13 cellular contexts compared by ENCODE assay signal in the genomic region with DNA sequence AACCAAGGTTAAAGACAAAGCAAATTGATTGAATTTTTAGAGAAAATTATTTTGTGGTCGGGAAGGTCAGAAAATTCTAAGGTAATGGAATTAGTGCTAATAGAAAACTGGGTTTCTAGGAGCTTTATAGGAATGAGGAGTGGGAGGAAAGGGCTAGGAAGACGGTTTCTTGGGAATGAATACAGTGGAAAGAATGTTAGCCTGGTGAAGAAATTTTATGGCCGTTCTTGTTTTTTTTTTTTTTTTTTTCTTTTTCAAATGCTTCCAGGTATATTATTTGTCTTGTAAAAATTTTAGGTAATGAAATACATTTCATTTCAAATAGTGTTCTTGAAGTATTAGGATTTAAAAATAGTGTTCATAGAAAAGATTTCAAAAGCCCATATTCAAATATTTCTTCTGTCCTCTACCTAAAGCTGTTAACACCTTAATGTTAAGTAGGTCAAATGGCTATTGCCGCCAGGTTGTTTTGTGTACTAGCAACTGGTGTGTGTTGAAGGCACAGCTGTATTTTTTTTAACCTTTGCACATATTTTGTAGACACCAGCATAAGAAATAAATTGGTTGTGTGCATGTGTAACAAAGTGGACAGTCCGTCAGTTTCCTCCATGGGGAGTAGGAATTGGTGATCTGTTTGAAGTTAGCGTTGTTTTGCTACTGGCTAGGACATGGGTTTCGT. TPM values are rescaled to one million over a fixed set of nuclear protein-coding genes. Genes with fewer than 3 reads are reported as not detected.
DNase-seq lines count a peak whose midpoint lies in the region; ATAC-seq, FAIRE-seq and TF ChIP-seq lines count a peak whose summit lies in the region.
"Had no signal": no experiment of that assay in that cellular context is flagged by ENCODE, and none has a peak within 500 bp of the region (broad histone marks: within the 10 kb centered on the region; RNA-seq: fewer than 3 reads in every experiment).

No MANE protein-coding gene starts in this region.

- dilution Hi-C loops in mammary epithelial cell (cut with HindIII; ENCODE audit: low sequenced_read_pairs): no loop called here

- H3K27ac ChIP-seq in astrocyte (ENCODE audit: low read depth, low read length) (peak overlapping the region; percentile 41), left lung (peak overlapping the region in 1 of 2 donors; percentile 5), mammary epithelial cell (ENCODE audit: insufficient read depth, low read depth, low read length) (no peak overlapping the region), uterus (peak overlapping the region in 1 of 2 donors; percentile 23)

- peak overlapping the region; percentile 48 for H3K4me2 ChIP-seq in astrocyte (ENCODE audit: low read length)
- no peak overlapping the region for H3K4me2 ChIP-seq in mammary epithelial cell (ENCODE audit: insufficient read depth, low read depth, low read length)

- no peaks in the 10 kb centered on the region for H3K27me3 ChIP-seq in astrocyte (ENCODE audit: insufficient read depth, low read length)
- no peaks in the 10 kb centered on the region for H3K27me3 ChIP-seq in left lung
- no peaks in the 10 kb centered on the region for H3K27me3 ChIP-seq in mammary epithelial cell (ENCODE audit: insufficient read depth, low read length)
- H3K27me3 ChIP-seq in HAP-1 (ENCODE audit: low read depth): no peaks in the 10 kb centered on the region
- H3K27me3 ChIP-seq in uterus: no peaks in the 10 kb centered on the region
- H3K27me3 ChIP-seq: BE2C had no signal

- H3K9me3 ChIP-seq in astrocyte (ENCODE audit: insufficient read depth, low read depth, low read length) (no peaks in the 10 kb centered on the region), left lung (no peaks in the 10 kb centered on the region), mammary epithelial cell (replicated peaks; ENCODE audit: insufficient read depth, low read length) (no peaks in the 10 kb centered on the region), HAP-1 (no peaks in the 10 kb centered on the region), uterus (no peaks in the 10 kb centered on the region)
- H3K9me3 ChIP-seq: BE2C had no signal

- H3K79me2 ChIP-seq in astrocyte (ENCODE audit: insufficient read depth, low read length): peaks cover 78% of the 10 kb centered on the region
- H3K79me2 ChIP-seq in mammary epithelial cell (ENCODE audit: insufficient read depth, low read length): peaks cover 94% of the 10 kb centered on the region

- no peaks in the 10 kb centered on the region for H3K9me3 Mint-ChIP-seq in astrocyte (ENCODE audit: unreplicated experiment)
- H3K9me3 Mint-ChIP-seq: activated CD4-positive, alpha-beta memory T cell treated with anti-CD3 and anti-CD28 coated beads for 36 hours had no signal

- no peak overlapping the region for H3K9ac ChIP-seq in astrocyte (ENCODE audit: low read length)
- no peak overlapping the region for H3K9ac ChIP-seq in mammary epithelial cell (ENCODE audit: insufficient read depth, low read length)

- no peak for FAIRE-seq in astrocyte (lab: Jason Lieb, UNC)
- FAIRE-seq: HTR-8/SVneo had no signal

- peak; percentile 18 for ATAC-seq in left lung

- H2AFZ ChIP-seq in astrocyte (ENCODE audit: low read depth, low read length): no peak overlapping the region
- H2AFZ ChIP-seq in mammary epithelial cell (ENCODE audit: low read depth, low read length): no peak overlapping the region

- intact Hi-C loops in left lung (cut with DNase I): no loop called here
- intact Hi-C loops in mammary epithelial cell (cut with micrococcal nuclease): no loop called here
- intact Hi-C loops in uterus (cut with DNase I; ENCODE audit: low total_unique reads): no loop called here

- H3K4me3 ChIP-seq in astrocyte (ENCODE audit: insufficient read depth, low read depth, low read length): peak overlapping the region; percentile 0
- H3K4me3 ChIP-seq in left lung: no peak overlapping the region
- H3K4me3 ChIP-seq in mammary epithelial cell (replicated peaks in 1 of 3; ENCODE audit: insufficient read depth in 1 of 3, low read depth in 2 of 3, low read length in 3 of 3): no peak overlapping the region
- H3K4me3 ChIP-seq in HAP-1: no peak overlapping the region
- no peak overlapping the region for H3K4me3 ChIP-seq in uterus
- H3K4me3 ChIP-seq: lung had no signal

- peak overlapping the region; percentile 29 for H3K4me3 Mint-ChIP-seq in astrocyte (ENCODE audit: unreplicated experiment)
- H3K4me3 Mint-ChIP-seq: activated CD4-positive, alpha-beta memory T cell treated with anti-CD3 and anti-CD28 coated beads for 36 hours had no signal

- H3K4me1 Mint-ChIP-seq in astrocyte (ENCODE audit: low read depth, unreplicated experiment): peaks cover 57% of the 10 kb centered on the region

- no TSS peak for BruUV-seq in mammary epithelial cell (replicated peaks; lab: Mats Ljungman, UMichigan)

- peak; percentile 44 for DNase-seq in HT-29 (ENCODE audit: low spot score)
- peak; percentile 55 for DNase-seq in astrocyte (ENCODE audit: low read depth)
- DNase-seq in left lung: no peak
- peak; percentile 56 for DNase-seq in renal cortical epithelial cell (ENCODE audit: low read depth)
- no peak for DNase-seq in mammary epithelial cell
- DNase-seq in HAP-1 (ENCODE audit: low spot score in 2 of 2): no peak
- DNase-seq in stimulated activated CD4-positive, alpha-beta T cell treated with anti-CD3 and anti-CD28 coated beads, Interleukin-2, amount 100 ng/mL, for 24 hours: no peak
- no peak for DNase-seq in uterus
- DNase-seq: activated CD4-positive, alpha-beta memory T cell treated with anti-CD3 and anti-CD28 coated beads for 36 hours; BE2C; stimulated activated naive CD4-positive, alpha-beta T cell treated with Interleukin-2 at 50 U/mL for 16 hours had no signal

- no peak for TF ChIP-seq POLR2A in uterus (IDR thresholded peaks at IDR 0.05)

- H3K36me3 ChIP-seq in astrocyte (ENCODE audit: insufficient read depth, low read length) (no peaks in the 10 kb centered on the region), left lung (no peaks in the 10 kb centered on the region), mammary epithelial cell (ENCODE audit: insufficient read depth, low read length) (no peaks in the 10 kb centered on the region), HAP-1 (replicated peaks) (no peaks in the 10 kb centered on the region), uterus (no peaks in the 10 kb centered on the region)
- H3K36me3 ChIP-seq: BE2C had no signal

- peaks cover 34% of the 10 kb centered on the region for H3K4me1 ChIP-seq in astrocyte (ENCODE audit: insufficient read depth, low read length)
- peaks cover 16 to 24% of the 10 kb centered on the region in 2 donors for H3K4me1 ChIP-seq in left lung
- H3K4me1 ChIP-seq in mammary epithelial cell (ENCODE audit: insufficient read depth, low read length): peaks cover 32% of the 10 kb centered on the region
- H3K4me1 ChIP-seq in HAP-1: peaks cover 11% of the 10 kb centered on the region
- H3K4me1 ChIP-seq in uterus: peaks cover 0 to 4% of the 10 kb centered on the region in 2 donors

- no peaks in the 10 kb centered on the region for H3K27me3 Mint-ChIP-seq in astrocyte (ENCODE audit: low read depth, unreplicated experiment)

- H4K20me1 ChIP-seq in astrocyte (ENCODE audit: insufficient read depth, low read length): peaks cover 34% of the 10 kb centered on the region
- no peaks in the 10 kb centered on the region for H4K20me1 ChIP-seq in mammary epithelial cell (ENCODE audit: insufficient read depth, low read length)

- no peaks in the 10 kb centered on the region for H3K36me3 Mint-ChIP-seq in astrocyte (ENCODE audit: low read depth, unreplicated experiment)
- H3K36me3 Mint-ChIP-seq: activated CD4-positive, alpha-beta memory T cell treated with anti-CD3 and anti-CD28 coated beads for 36 hours had no signal

- peak overlapping the region; percentile 67 for H3K27ac Mint-ChIP-seq in astrocyte (ENCODE audit: unreplicated experiment)
- H3K27ac Mint-ChIP-seq: activated CD4-positive, alpha-beta memory T cell treated with anti-CD3 and anti-CD28 coated beads for 36 hours had no signal

- in situ Hi-C loops in mammary epithelial cell (cut with MboI; ENCODE audit: low sequenced_read_pairs in 2 of 2): no loop called here
- in situ Hi-C loops in HAP-1 (cut with MboI; ENCODE audit: low sequenced_read_pairs): no loop called here

- TF ChIP-seq CTCF in astrocyte (IDR thresholded peaks at IDR 0.05; ENCODE audit: insufficient read depth, low read depth, low read length): no peak
- no peak for TF ChIP-seq CTCF in left lung (IDR thresholded peaks at IDR 0.05)
- no peak for TF ChIP-seq CTCF in mammary epithelial cell (conservative IDR thresholded peaks at IDR 0.05 in 1 of 2, IDR thresholded peaks at IDR 0.05 in 1 of 2; ENCODE audit: extremely low read depth in 1 of 2, insufficient read depth in 1 of 2, low read depth in 1 of 2, low read length in 2 of 2)
- TF ChIP-seq CTCF in uterus (IDR thresholded peaks at IDR 0.05): no peak

- 73% methylated on average over 7 of the region's 7 CpGs for WGBS in mammary epithelial cell (ENCODE audit: low coverage, missing lambda C conversion rate)

- CTCF ChIA-PET in mammary epithelial cell (lab: Charles Lee; ENCODE audit: low non-redundant PET): no interaction called here

RNA-seq across cellular contexts. Expression of gene AFDN, which starts 32.3 kb away (rescaled TPM):
- 79.8 and 86.5 TPM in 2 replicates for total RNA-seq in HT-29 (2014; rRNA removed; shearing (Covaris generic))
- total RNA-seq in astrocyte: 95.0 and 102 TPM in 2 replicates
- 100 to 1,000 TPM; 137 to 149 TPM for total RNA-seq in left lung
- total RNA-seq in renal cortical epithelial cell: 84.9 and 142 TPM in 2 replicates
- total RNA-seq in mammary epithelial cell: 100 to 1,000 TPM; 117 to 129 TPM
- 29.4 TPM for polyA plus RNA-seq in mammary epithelial cell
- 92.8 TPM for polyA minus RNA-seq in mammary epithelial cell
- total RNA-seq in uterus: 100 to 1,000 TPM in 2 of 4 donors, 10 to 100 TPM in 2; 64.6 to 210 (median 120) TPM

Comparison
In these comparisons a context has a peak if more than half of its experiments do, and no peak if none do; other contexts are left out.
1. DNase-seq: peak in HT-29 (single experiment), astrocyte (single experiment) and renal cortical epithelial cell (single experiment); none in left lung (0 of 2), mammary epithelial cell (single experiment), HAP-1 (0 of 2), stimulated activated CD4-positive, alpha-beta T cell treated with anti-CD3 and anti-CD28 coated beads, Interleukin-2, amount 100 ng/mL, for 24 hours (0 of 2) and uterus (0 of 2).